Comparison of ENCODE assay signal across 19 cellular contexts in genomic region chr6:25178336-25178735, GRCh38.
DNase-seq lines count a peak whose midpoint lies in the region; ATAC-seq, FAIRE-seq and TF ChIP-seq lines count a peak whose summit lies in the region.
"Had no signal": no experiment of that assay in that cellular context is flagged by ENCODE, and none has a peak within 500 bp of the region (broad histone marks: within the 10 kb centered on the region; RNA-seq: fewer than 3 reads in every experiment).

No MANE protein-coding gene starts in this region.

- H3K4me3 Mint-ChIP-seq in T-helper 2 cell treated with Interferon-gamma antibody and Interleukin-4, amounts not matched to agents 5 μg/mL and 100 μg/mL, for 36 hours: peak overlapping the region; percentile 27
- H3K4me3 Mint-ChIP-seq: activated CD4-positive, alpha-beta memory T cell treated with anti-CD3 and anti-CD28 coated beads, Interleukin-2, amount 10 ng/mL, durations not matched to agents 7 days and 5 days; CD4-positive, alpha-beta memory T cell had no signal

- WGBS in lung, 2 donors: 31 to 59% methylated on average over 5 of the region's 5 CpGs

- peak overlapping the region; percentile 65 for H3K27ac Mint-ChIP-seq in T-helper 2 cell treated with Interferon-gamma antibody and Interleukin-4, amounts not matched to agents 5 μg/mL and 100 μg/mL, for 36 hours

- H3K27ac ChIP-seq in SJSA1: peak overlapping the region; percentile 73
- H3K27ac ChIP-seq in lung (ENCODE audit: low read depth in 1 of 2, low read length in 1 of 2): peak overlapping the region; percentile 64 to 69
- H3K27ac ChIP-seq in thoracic aorta: peak overlapping the region; percentile 49 to 68
- H3K27ac ChIP-seq: psoas muscle had no signal

- H3K27me3 Mint-ChIP-seq in T-helper 2 cell treated with Interferon-gamma antibody and Interleukin-4, amounts not matched to agents 5 μg/mL and 100 μg/mL, for 36 hours (ENCODE audit: low read depth): no peaks in the 10 kb centered on the region
- H3K27me3 Mint-ChIP-seq: activated CD4-positive, alpha-beta memory T cell treated with anti-CD3 and anti-CD28 coated beads, Interleukin-2, amount 10 ng/mL, durations not matched to agents 7 days and 5 days had no signal

- ATAC-seq in lung (ENCODE audit: insufficient read depth, low FRiP score): no peak
- ATAC-seq in thoracic aorta (ENCODE audit: insufficient number of reproducible peaks, low FRiP score, low read depth): no peak
- no peak for ATAC-seq in sciatic nerve
- ATAC-seq: psoas muscle had no signal

- peaks cover 54% of the 10 kb centered on the region for H3K4me1 ChIP-seq in SJSA1 (replicated peaks)
- H3K4me1 ChIP-seq in lung (ENCODE audit: control insufficient read depth in 2 of 2, insufficient read depth in 2 of 2, low read length in 2 of 2): peaks cover 1 to 3% of the 10 kb centered on the region in 2 donors
- H3K4me1 ChIP-seq in thoracic aorta (ENCODE audit: control insufficient read depth in 1 of 2, low read depth in 2 of 2): peaks cover 16 to 49% of the 10 kb centered on the region in 2 donors
- H3K4me1 ChIP-seq: psoas muscle had no signal

- intact Hi-C loops in sciatic nerve (cut with DNase I): no loop called here

- no peak overlapping the region for H3K4me3 ChIP-seq in SJSA1
- no peak overlapping the region for H3K4me3 ChIP-seq in lung
- no peak overlapping the region for H3K4me3 ChIP-seq in thoracic aorta
- H3K4me3 ChIP-seq: psoas muscle, suprapubic skin had no signal

- no peaks in the 10 kb centered on the region for H3K36me3 Mint-ChIP-seq in T-helper 2 cell treated with Interferon-gamma antibody and Interleukin-4, amounts not matched to agents 5 μg/mL and 100 μg/mL, for 36 hours (ENCODE audit: low read depth)
- H3K36me3 Mint-ChIP-seq: CD4-positive, alpha-beta memory T cell had no signal

- H3K4me1 Mint-ChIP-seq in T-helper 2 cell treated with Interferon-gamma antibody and Interleukin-4, amounts not matched to agents 5 μg/mL and 100 μg/mL, for 36 hours (ENCODE audit: low read depth): peaks cover 70% of the 10 kb centered on the region

- H3K36me3 ChIP-seq in SJSA1: no peaks in the 10 kb centered on the region
- H3K36me3 ChIP-seq in lung (ENCODE audit: control insufficient read depth in 2 of 2, insufficient read depth in 2 of 2, low read length in 2 of 2): no peaks in the 10 kb centered on the region
- H3K36me3 ChIP-seq in thoracic aorta: no peaks in the 10 kb centered on the region
- H3K36me3 ChIP-seq: suprapubic skin had no signal

- H3K27me3 ChIP-seq in SJSA1 (replicated peaks): no peaks in the 10 kb centered on the region
- no peaks in the 10 kb centered on the region for H3K27me3 ChIP-seq in lung (ENCODE audit: control insufficient read depth, insufficient read depth)
- no peaks in the 10 kb centered on the region for H3K27me3 ChIP-seq in thoracic aorta (replicated peaks; ENCODE audit: insufficient read depth)
- H3K27me3 ChIP-seq: suprapubic skin had no signal

- no peaks in the 10 kb centered on the region for H3K9me3 Mint-ChIP-seq in T-helper 2 cell treated with Interferon-gamma antibody and Interleukin-4, amounts not matched to agents 5 μg/mL and 100 μg/mL, for 36 hours
- H3K9me3 Mint-ChIP-seq: activated CD4-positive, alpha-beta memory T cell treated with anti-CD3 and anti-CD28 coated beads, Interleukin-2, amount 10 ng/mL, durations not matched to agents 7 days and 5 days; CD4-positive, alpha-beta memory T cell had no signal

- DNase-seq in T-helper 2 cell treated with Interferon-gamma antibody and Interleukin-4, amounts not matched to agents 5 μg/mL and 100 μg/mL, for 36 hours (ENCODE audit: low spot score): no peak
- DNase-seq in T-helper 2 cell (no peak), SJSA1 (ENCODE audit: low read depth in 1 of 2, low spot score in 2 of 2) (no peak), lung (ENCODE audit: low spot score) (no peak), thoracic aorta (ENCODE audit: low spot score) (no peak), D721Med (ENCODE audit: insufficient read length, low spot score) (no peak), sciatic nerve (ENCODE audit: low spot score) (no peak), NCI-H187 (lab: John Stamatoyannopoulos, UW) (no peak)
- DNase-seq: activated CD4-positive, alpha-beta memory T cell treated with anti-CD3 and anti-CD28 coated beads, Interleukin-2, amount 10 ng/mL, durations not matched to agents 7 days and 5 days; activated effector memory CD4-positive, alpha-beta T cell treated with Interleukin-2 at 50 U/mL for 16 hours; anterior cingulate cortex; CD4-positive, alpha-beta memory T cell; dermis blood vessel endothelial cell; kidney; NCI-H1930; NCI-H524 treated with DMSO at 0.1 percent for 48 hours; psoas muscle; stimulated activated CD4-positive, alpha-beta T cell treated with anti-CD3 and anti-CD28 coated beads, Interleukin-2, amount 100 ng/mL, for 24 hours had no signal

- no peak for FAIRE-seq in D721Med (lab: Jason Lieb, UNC)
- FAIRE-seq: kidney had no signal

- TF ChIP-seq CTCF in lung (IDR thresholded peaks at IDR 0.05; ENCODE audit: control extremely low read depth, extremely low read depth) (no peak), thoracic aorta (IDR thresholded peaks at IDR 0.05) (no peak), D721Med (IDR thresholded peaks at IDR 0.05; ENCODE audit: insufficient read depth, missing control alignments) (no peak)

- H3K9me3 ChIP-seq in SJSA1 (replicated peaks) (no peaks in the 10 kb centered on the region), lung (ENCODE audit: control insufficient read depth in 2 of 2, insufficient read depth in 1 of 2, low read length in 1 of 2) (no peaks in the 10 kb centered on the region), thoracic aorta (no peaks in the 10 kb centered on the region)
- H3K9me3 ChIP-seq: psoas muscle, suprapubic skin had no signal
